Comparison of ENCODE assay signal across 1 cellular context in genomic region chr3:5016218-5017161, GRCh38.
TF ChIP-seq lines count a peak whose summit lies in the region.

No MANE protein-coding gene starts in this region.

TF ChIP-seq in K562, 482 proteins besides CTCF, POLR2A, EP300 and RAD21 (continued from another document and continues in another):
- TF ChIP-seq STAT5B (CRISPR knock-in tag; IDR thresholded peaks at IDR 0.05) = no peak
- TF ChIP-seq, protein P1, sequence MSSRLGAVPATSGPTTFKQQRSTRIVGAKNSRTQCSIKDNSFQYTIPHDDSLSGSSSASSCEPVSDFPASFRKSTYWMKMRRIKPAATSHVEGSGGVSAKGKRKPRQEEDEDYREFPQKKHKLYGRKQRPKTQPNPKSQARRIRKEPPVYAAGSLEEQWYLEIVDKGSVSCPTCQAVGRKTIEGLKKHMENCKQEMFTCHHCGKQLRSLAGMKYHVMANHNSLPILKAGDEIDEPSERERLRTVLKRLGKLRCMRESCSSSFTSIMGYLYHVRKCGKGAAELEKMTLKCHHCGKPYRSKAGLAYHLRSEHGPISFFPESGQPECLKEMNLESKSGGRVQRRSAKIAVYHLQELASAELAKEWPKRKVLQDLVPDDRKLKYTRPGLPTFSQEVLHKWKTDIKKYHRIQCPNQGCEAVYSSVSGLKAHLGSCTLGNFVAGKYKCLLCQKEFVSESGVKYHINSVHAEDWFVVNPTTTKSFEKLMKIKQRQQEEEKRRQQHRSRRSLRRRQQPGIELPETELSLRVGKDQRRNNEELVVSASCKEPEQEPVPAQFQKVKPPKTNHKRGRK (tag; IDR thresholded peaks at IDR 0.05) = no peak
- TF ChIP-seq CBX3 (IDR thresholded peaks at IDR 0.05; ENCODE audit: borderline replicate concordance in 1 of 2, low read length in 2 of 2) = peak in 1 of 2 experiments; percentile 86; a peak in 2 of 3 replicates
- no peak for TF ChIP-seq NCOR1 (IDR thresholded peaks at IDR 0.05)
- TF ChIP-seq ZBTB8A (IDR thresholded peaks at IDR 0.05; ENCODE audit: partially characterized antibody) = no peak
- no peak for TF ChIP-seq ZNF445 (CRISPR knock-in tag; IDR thresholded peaks at IDR 0.05; ENCODE audit: low read depth)
- TF ChIP-seq ZNF511 (CRISPR knock-in tag; IDR thresholded peaks at IDR 0.05) = no peak
- no peak for TF ChIP-seq FOXA1 (IDR thresholded peaks at IDR 0.05; ENCODE audit: borderline replicate concordance)
- no peak for TF ChIP-seq ZNF124 (CRISPR knock-in tag; IDR thresholded peaks at IDR 0.05)
- peak; percentile 99 for TF ChIP-seq DPF2 (IDR thresholded peaks at IDR 0.05)
- TF ChIP-seq, protein P2, sequence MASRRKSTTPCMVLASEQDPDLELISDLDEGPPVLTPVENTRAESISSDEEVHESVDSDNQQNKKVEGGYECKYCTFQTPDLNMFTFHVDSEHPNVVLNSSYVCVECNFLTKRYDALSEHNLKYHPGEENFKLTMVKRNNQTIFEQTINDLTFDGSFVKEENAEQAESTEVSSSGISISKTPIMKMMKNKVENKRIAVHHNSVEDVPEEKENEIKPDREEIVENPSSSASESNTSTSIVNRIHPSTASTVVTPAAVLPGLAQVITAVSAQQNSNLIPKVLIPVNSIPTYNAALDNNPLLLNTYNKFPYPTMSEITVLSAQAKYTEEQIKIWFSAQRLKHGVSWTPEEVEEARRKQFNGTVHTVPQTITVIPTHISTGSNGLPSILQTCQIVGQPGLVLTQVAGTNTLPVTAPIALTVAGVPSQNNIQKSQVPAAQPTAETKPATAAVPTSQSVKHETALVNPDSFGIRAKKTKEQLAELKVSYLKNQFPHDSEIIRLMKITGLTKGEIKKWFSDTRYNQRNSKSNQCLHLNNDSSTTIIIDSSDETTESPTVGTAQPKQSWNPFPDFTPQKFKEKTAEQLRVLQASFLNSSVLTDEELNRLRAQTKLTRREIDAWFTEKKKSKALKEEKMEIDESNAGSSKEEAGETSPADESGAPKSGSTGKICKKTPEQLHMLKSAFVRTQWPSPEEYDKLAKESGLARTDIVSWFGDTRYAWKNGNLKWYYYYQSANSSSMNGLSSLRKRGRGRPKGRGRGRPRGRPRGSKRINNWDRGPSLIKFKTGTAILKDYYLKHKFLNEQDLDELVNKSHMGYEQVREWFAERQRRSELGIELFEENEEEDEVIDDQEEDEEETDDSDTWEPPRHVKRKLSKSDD (conservative IDR thresholded peaks at IDR 0.05; ENCODE audit: low read length) = no peak
- peak; percentile 99 for TF ChIP-seq SMARCA4 (IDR thresholded peaks at IDR 0.05)
- peak; percentile 88 for TF ChIP-seq ZBED1 (IDR thresholded peaks at IDR 0.05)
- peak; percentile 96 for TF ChIP-seq ETV5 (CRISPR knock-in tag; IDR thresholded peaks at IDR 0.05; ENCODE audit: low read depth)
- no peak for TF ChIP-seq HDAC3 (IDR thresholded peaks at IDR 0.05; ENCODE audit: borderline replicate concordance, partially characterized antibody)
- TF ChIP-seq HBP1 (CRISPR knock-in tag; IDR thresholded peaks at IDR 0.05) = no peak
- peak; percentile 95 for TF ChIP-seq ATF3 (IDR thresholded peaks at IDR 0.05)
- TF ChIP-seq ATF3 (CRISPR knock-in tag; conservative IDR thresholded peaks at IDR 0.05) = peak; percentile 87
- TF ChIP-seq ARID2 (IDR thresholded peaks at IDR 0.05) = no peak
- peak; percentile 67; the same call in 1 of the 2 replicates for TF ChIP-seq NFATC3 (IDR thresholded peaks at IDR 0.05)
- peak; percentile 81; the same call in 1 of the 2 replicates for TF ChIP-seq ZNF175 (CRISPR knock-in tag; IDR thresholded peaks at IDR 0.05; ENCODE audit: low read depth)
- no peak for TF ChIP-seq HSF4 (CRISPR knock-in tag; IDR thresholded peaks at IDR 0.05; ENCODE audit: borderline replicate concordance)
- TF ChIP-seq LEF1 (IDR thresholded peaks at IDR 0.05) = peak; percentile 97
- TF ChIP-seq RBM14 (IDR thresholded peaks at IDR 0.05; ENCODE audit: borderline replicate concordance, insufficient read depth, low read depth, low read length) = no peak
- TF ChIP-seq SAP30 (IDR thresholded peaks at IDR 0.05; ENCODE audit: borderline replicate concordance, insufficient read depth, low read depth, low read length, poor library complexity, severe bottlenecking) = no peak
- no peak for TF ChIP-seq ZNF778 (CRISPR knock-in tag; IDR thresholded peaks at IDR 0.05)
- TF ChIP-seq CBX2 (IDR thresholded peaks at IDR 0.05; ENCODE audit: insufficient read depth, low read length, poor library complexity, severe bottlenecking) = no peak
- peak; percentile 96 for TF ChIP-seq MYC (IDR thresholded peaks at IDR 0.05; ENCODE audit: low read depth, low read length)
- TF ChIP-seq MYC (CRISPR knock-in tag; IDR thresholded peaks at IDR 0.05; ENCODE audit: borderline replicate concordance, low read depth) = no peak
- no peak for TF ChIP-seq MIER1 (IDR thresholded peaks at IDR 0.05; ENCODE audit: low read depth)
- peak; percentile 99 for TF ChIP-seq SMARCE1 (IDR thresholded peaks at IDR 0.05)
- TF ChIP-seq MAZ (CRISPR knock-in tag; conservative IDR thresholded peaks at IDR 0.05 in 1 of 2, IDR thresholded peaks at IDR 0.05 in 1 of 2) = peak; percentile 88 to 89
- TF ChIP-seq, protein P3, sequence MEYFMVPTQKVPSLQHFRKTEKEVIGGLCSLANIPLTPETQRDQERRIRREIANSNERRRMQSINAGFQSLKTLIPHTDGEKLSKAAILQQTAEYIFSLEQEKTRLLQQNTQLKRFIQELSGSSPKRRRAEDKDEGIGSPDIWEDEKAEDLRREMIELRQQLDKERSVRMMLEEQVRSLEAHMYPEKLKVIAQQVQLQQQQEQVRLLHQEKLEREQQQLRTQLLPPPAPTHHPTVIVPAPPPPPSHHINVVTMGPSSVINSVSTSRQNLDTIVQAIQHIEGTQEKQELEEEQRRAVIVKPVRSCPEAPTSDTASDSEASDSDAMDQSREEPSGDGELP (CRISPR knock-in tag; IDR thresholded peaks at IDR 0.05; ENCODE audit: borderline replicate concordance) = peak; percentile 88
- TF ChIP-seq, protein P4, sequence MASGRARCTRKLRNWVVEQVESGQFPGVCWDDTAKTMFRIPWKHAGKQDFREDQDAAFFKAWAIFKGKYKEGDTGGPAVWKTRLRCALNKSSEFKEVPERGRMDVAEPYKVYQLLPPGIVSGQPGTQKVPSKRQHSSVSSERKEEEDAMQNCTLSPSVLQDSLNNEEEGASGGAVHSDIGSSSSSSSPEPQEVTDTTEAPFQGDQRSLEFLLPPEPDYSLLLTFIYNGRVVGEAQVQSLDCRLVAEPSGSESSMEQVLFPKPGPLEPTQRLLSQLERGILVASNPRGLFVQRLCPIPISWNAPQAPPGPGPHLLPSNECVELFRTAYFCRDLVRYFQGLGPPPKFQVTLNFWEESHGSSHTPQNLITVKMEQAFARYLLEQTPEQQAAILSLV (tag; IDR thresholded peaks at IDR 0.05) = no peak
- peak; percentile 99 for TF ChIP-seq FOSL1 (tag; conservative IDR thresholded peaks at IDR 0.05)
- TF ChIP-seq TCF7 (IDR thresholded peaks at IDR 0.05; ENCODE audit: borderline replicate concordance) = peak; percentile 77; the same call in 1 of the 2 replicates
- no peak for TF ChIP-seq DIDO1 (tag; IDR thresholded peaks at IDR 0.05; ENCODE audit: low read depth)
- TF ChIP-seq NRF1 (conservative IDR thresholded peaks at IDR 0.05 in 1 of 2, IDR thresholded peaks at IDR 0.05 in 1 of 2) = peak in 1 of 2 experiments; percentile 26; a peak in 2 of 4 replicates
- TF ChIP-seq MLX (CRISPR knock-in tag; conservative IDR thresholded peaks at IDR 0.05) = peak in 1 of 2 experiments; percentile 61; a peak in 1 of 4 replicates
- no peak for TF ChIP-seq FIP1L1 (IDR thresholded peaks at IDR 0.05; ENCODE audit: low read depth, low read length, poor library complexity, severe bottlenecking)
- TF ChIP-seq PHTF2 (CRISPR knock-in tag; IDR thresholded peaks at IDR 0.05) = no peak
- TF ChIP-seq CHD2 (IDR thresholded peaks at IDR 0.05; ENCODE audit: low read depth, low read length) = no peak
- no peak for TF ChIP-seq ZC3H4 (CRISPR knock-in tag; IDR thresholded peaks at IDR 0.05; ENCODE audit: borderline replicate concordance)
- TF ChIP-seq TBL1XR1 (IDR thresholded peaks at IDR 0.05; ENCODE audit: low read length in 2 of 2) = peak; percentile 100
- TF ChIP-seq GATAD2A (IDR thresholded peaks at IDR 0.05) = no peak
- no peak for TF ChIP-seq TCF15 (CRISPR knock-in tag; IDR thresholded peaks at IDR 0.05)
- TF ChIP-seq ZSCAN32 (CRISPR knock-in tag; IDR thresholded peaks at IDR 0.05) = no peak
- 0 out of 2 replicates have a peak, but pooled peaks have one; percentile 43 for TF ChIP-seq ZNF133 (CRISPR knock-in tag; IDR thresholded peaks at IDR 0.05)
- no peak for TF ChIP-seq SRSF7 (optimal IDR thresholded peaks at IDR 0.05; ENCODE audit: low read depth, low read length)
- TF ChIP-seq TEAD1 (CRISPR knock-in tag; IDR thresholded peaks at IDR 0.05) = peak in 1 of 2 experiments; percentile 6; a peak in 1 of 4 replicates
- no peak for TF ChIP-seq C11orf30 (IDR thresholded peaks at IDR 0.05; ENCODE audit: low read depth)
- TF ChIP-seq, protein P5, sequence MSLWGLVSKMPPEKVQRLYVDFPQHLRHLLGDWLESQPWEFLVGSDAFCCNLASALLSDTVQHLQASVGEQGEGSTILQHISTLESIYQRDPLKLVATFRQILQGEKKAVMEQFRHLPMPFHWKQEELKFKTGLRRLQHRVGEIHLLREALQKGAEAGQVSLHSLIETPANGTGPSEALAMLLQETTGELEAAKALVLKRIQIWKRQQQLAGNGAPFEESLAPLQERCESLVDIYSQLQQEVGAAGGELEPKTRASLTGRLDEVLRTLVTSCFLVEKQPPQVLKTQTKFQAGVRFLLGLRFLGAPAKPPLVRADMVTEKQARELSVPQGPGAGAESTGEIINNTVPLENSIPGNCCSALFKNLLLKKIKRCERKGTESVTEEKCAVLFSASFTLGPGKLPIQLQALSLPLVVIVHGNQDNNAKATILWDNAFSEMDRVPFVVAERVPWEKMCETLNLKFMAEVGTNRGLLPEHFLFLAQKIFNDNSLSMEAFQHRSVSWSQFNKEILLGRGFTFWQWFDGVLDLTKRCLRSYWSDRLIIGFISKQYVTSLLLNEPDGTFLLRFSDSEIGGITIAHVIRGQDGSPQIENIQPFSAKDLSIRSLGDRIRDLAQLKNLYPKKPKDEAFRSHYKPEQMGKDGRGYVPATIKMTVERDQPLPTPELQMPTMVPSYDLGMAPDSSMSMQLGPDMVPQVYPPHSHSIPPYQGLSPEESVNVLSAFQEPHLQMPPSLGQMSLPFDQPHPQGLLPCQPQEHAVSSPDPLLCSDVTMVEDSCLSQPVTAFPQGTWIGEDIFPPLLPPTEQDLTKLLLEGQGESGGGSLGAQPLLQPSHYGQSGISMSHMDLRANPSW (CRISPR knock-in tag; IDR thresholded peaks at IDR 0.05) = no peak
- no peak for TF ChIP-seq E4F1 (CRISPR knock-in tag; IDR thresholded peaks at IDR 0.05; ENCODE audit: borderline replicate concordance)
- no peak for TF ChIP-seq PHF20 (IDR thresholded peaks at IDR 0.05; ENCODE audit: partially characterized antibody)
